ENCODE assay signal across 1 cellular context in genomic region chr12:76345569-76345968, GRCh38.
TF ChIP-seq lines count a peak whose summit lies in the region.

No MANE protein-coding gene starts in this region.

TF ChIP-seq in GM12878, 131 proteins besides CTCF, POLR2A, EP300 and RAD21:
- 0 out of 2 replicates have a peak, but pooled peaks have one; percentile 12 for TF ChIP-seq RAD51 (IDR thresholded peaks at IDR 0.05)
- no peak for TF ChIP-seq SP1 (IDR thresholded peaks at IDR 0.05; ENCODE audit: low read depth, low read length)
